26 cellular contexts compared by ENCODE assay signal in the genomic region with DNA sequence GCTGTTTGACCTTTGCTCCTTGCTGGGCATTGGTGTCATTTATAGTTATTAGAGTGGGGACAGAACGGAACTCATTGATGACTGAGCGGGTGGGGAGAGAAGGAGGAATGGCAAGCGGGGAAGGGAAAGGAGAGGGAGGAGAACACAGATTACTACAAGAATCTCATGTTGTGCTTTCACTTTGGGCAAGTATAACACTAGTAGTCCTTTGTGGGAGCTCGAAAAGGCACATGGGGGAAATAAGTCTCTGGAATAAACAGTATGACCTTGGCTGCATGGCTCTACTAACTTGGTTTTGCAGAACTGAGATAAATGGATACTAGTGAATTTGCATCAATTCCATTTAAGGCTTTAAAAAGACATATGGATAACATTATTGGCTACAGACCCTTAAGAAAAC.
"Had no signal": no experiment of that assay in that cellular context is flagged by ENCODE, and none has a peak within 500 bp of the region (broad histone marks: within the 10 kb centered on the region; RNA-seq: fewer than 3 reads in every experiment).

No MANE protein-coding gene starts in this region.

- H3K27me3 ChIP-seq: esophagus squamous epithelium, right lobe of liver, stomach, thyroid gland, upper lobe of left lung had no signal

- H3K36me3 ChIP-seq: esophagus squamous epithelium, right lobe of liver, stomach, thyroid gland, upper lobe of left lung had no signal

- H3K4me3 ChIP-seq: esophagus squamous epithelium, right lobe of liver, skin epidermis, stomach, thyroid gland, upper lobe of left lung had no signal

- ATAC-seq: activated naive CD4-positive, alpha-beta T cell treated with anti-CD3 and anti-CD28 coated beads, Interleukin-2, amount 50 U/mL, for 72 hours; activated T-cell treated with anti-CD3 and anti-CD28 coated beads, Interleukin-2, amount 50 U/mL, for 72 hours; left colon; naive thymus-derived CD8-positive, alpha-beta T cell; stimulated activated naive B cell treated with anti-CD40 and anti-IgM and Interleukin-4, amounts not matched to agents 10 μg/mL and 1 μg/mL and 100 μg/mL, for 72 hours had no signal

- H3K4me1 ChIP-seq: esophagus squamous epithelium, right lobe of liver, stomach, thyroid gland, upper lobe of left lung had no signal

- DNase-seq: activated CD4-positive, alpha-beta T cell treated with anti-CD3 and anti-CD28 coated beads for 4 hours; activated CD4-positive, alpha-beta T cell treated with anti-CD3 and anti-CD28 coated beads, Interleukin-2, amount 50 U/mL, for 4 hours; activated CD4-positive, CD25-positive, alpha-beta regulatory T cell; activated naive CD4-positive, alpha-beta T cell; activated T-cell treated with anti-CD3 and anti-CD28 coated beads for 4 hours; activated T-cell treated with anti-CD3 and anti-CD28 coated beads, Interleukin-2, amount 50 U/mL, for 72 hours; anterior cingulate cortex; effector CD8-positive, alpha-beta T cell; esophagus squamous epithelium; foreskin fibroblast; head of caudate nucleus; hypothalamus; immature natural killer cell; kidney; left colon; midbrain; naive thymus-derived CD8-positive, alpha-beta T cell; nucleus accumbens; right lobe of liver; stimulated activated naive B cell treated with anti-CD40 and anti-IgM and Interleukin-4, amounts not matched to agents 10 μg/mL and 1 μg/mL and 100 μg/mL, for 72 hours; stomach; thyroid gland; upper lobe of left lung had no signal

- H3K9me3 ChIP-seq: esophagus squamous epithelium, right lobe of liver, stomach, thyroid gland, upper lobe of left lung had no signal

- H3K27ac ChIP-seq: epithelial cell of prostate, esophagus squamous epithelium, right lobe of liver, stomach, thyroid gland, upper lobe of left lung had no signal
